Comparison of ENCODE assay signal across 2 cellular contexts in the genomic region with DNA sequence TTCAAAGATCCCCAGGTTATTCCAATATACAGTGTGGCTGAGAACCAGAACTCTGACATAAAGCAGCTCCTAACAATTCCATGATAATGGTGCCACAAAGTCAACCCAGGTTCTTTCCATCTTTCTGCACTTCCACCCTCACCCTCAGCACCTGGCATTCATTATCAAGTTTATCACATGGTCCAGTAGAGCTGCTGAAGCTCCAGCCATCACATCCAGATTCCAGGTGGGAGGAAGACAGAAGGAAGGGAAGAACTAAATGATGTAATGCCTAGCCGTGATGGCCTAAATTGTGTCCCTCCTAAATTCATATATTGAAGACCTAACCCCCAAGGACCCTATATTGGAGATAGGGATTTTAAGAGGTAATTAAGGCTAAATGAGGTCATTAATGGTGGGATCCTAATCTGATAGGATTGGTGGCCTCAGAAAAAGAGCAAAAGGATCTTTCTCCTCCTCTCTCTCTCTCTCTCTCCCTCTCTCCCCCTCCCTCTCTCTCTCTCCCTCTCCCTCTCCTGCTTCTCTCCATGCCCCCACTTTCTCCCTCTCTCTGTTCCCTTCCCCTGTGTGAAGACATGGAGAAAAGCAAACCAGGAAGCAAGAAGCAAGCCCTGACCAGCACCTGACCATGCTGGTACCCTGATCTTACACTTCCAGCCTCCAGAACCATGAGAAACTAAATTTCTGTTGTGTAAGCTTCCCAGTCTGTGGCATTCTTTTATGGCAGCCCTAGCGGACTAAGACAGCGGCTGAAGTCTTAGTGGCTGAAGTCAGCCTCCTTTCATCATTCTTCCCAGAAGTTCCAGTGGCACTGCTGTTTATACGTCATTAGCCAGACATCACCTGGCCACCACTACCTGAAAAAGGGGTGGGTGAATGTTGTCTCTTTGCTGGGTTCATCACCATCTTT.
TF ChIP-seq lines count a peak whose summit lies in the region.

No MANE protein-coding gene starts in this region.

TF ChIP-seq in IMR-90, 13 proteins besides CTCF, POLR2A, EP300 and RAD21:
- TF ChIP-seq FOS (IDR thresholded peaks at IDR 0.05; ENCODE audit: low read depth, low read length) (no peak), RFX5 (IDR thresholded peaks at IDR 0.05; ENCODE audit: low read depth, low read length) (no peak), MAZ (IDR thresholded peaks at IDR 0.05; ENCODE audit: borderline replicate concordance, low read depth, low read length) (no peak), MAFK (IDR thresholded peaks at IDR 0.05; ENCODE audit: low read depth, low read length) (no peak), CEBPB (IDR thresholded peaks at IDR 0.05; ENCODE audit: low read depth, low read length) (no peak), BHLHE40 (IDR thresholded peaks at IDR 0.05; ENCODE audit: low read depth, low read length) (no peak), NFE2L2 (IDR thresholded peaks at IDR 0.05; ENCODE audit: low read depth, low read length) (no peak), SMC3 (IDR thresholded peaks at IDR 0.05; ENCODE audit: low read depth, low read length) (no peak), RCOR1 (IDR thresholded peaks at IDR 0.05; ENCODE audit: insufficient replicate concordance, low read length) (no peak), CHD1 (IDR thresholded peaks at IDR 0.05; ENCODE audit: low read depth, low read length) (no peak), MXI1 (IDR thresholded peaks at IDR 0.05; ENCODE audit: borderline replicate concordance, low read depth, low read length) (no peak)
- TF ChIP-seq, protein P1, sequence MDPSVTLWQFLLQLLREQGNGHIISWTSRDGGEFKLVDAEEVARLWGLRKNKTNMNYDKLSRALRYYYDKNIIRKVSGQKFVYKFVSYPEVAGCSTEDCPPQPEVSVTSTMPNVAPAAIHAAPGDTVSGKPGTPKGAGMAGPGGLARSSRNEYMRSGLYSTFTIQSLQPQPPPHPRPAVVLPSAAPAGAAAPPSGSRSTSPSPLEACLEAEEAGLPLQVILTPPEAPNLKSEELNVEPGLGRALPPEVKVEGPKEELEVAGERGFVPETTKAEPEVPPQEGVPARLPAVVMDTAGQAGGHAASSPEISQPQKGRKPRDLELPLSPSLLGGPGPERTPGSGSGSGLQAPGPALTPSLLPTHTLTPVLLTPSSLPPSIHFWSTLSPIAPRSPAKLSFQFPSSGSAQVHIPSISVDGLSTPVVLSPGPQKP (IDR thresholded peaks at IDR 0.05; ENCODE audit: borderline replicate concordance, low read depth, low read length), result no peak
- TF ChIP-seq, protein P2, sequence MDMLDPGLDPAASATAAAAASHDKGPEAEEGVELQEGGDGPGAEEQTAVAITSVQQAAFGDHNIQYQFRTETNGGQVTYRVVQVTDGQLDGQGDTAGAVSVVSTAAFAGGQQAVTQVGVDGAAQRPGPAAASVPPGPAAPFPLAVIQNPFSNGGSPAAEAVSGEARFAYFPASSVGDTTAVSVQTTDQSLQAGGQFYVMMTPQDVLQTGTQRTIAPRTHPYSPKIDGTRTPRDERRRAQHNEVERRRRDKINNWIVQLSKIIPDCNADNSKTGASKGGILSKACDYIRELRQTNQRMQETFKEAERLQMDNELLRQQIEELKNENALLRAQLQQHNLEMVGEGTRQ (IDR thresholded peaks at IDR 0.05; ENCODE audit: low read depth, low read length), result no peak

TF ChIP-seq in HepG2, 621 proteins besides CTCF, POLR2A, EP300 and RAD21:
- no peak for TF ChIP-seq SP5 (CRISPR knock-in tag; IDR thresholded peaks at IDR 0.05; ENCODE audit: borderline replicate concordance, low read depth)
- TF ChIP-seq KDM1A (CRISPR knock-in tag; IDR thresholded peaks at IDR 0.05), result peak; percentile 77; the same call in 1 of the 2 replicates
- TF ChIP-seq, protein P3, sequence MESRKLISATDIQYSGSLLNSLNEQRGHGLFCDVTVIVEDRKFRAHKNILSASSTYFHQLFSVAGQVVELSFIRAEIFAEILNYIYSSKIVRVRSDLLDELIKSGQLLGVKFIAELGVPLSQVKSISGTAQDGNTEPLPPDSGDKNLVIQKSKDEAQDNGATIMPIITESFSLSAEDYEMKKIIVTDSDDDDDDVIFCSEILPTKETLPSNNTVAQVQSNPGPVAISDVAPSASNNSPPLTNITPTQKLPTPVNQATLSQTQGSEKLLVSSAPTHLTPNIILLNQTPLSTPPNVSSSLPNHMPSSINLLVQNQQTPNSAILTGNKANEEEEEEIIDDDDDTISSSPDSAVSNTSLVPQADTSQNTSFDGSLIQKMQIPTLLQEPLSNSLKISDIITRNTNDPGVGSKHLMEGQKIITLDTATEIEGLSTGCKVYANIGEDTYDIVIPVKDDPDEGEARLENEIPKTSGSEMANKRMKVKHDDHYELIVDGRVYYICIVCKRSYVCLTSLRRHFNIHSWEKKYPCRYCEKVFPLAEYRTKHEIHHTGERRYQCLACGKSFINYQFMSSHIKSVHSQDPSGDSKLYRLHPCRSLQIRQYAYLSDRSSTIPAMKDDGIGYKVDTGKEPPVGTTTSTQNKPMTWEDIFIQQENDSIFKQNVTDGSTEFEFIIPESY (CRISPR knock-in tag; IDR thresholded peaks at IDR 0.05), result 0 out of 2 replicates have a peak, but pooled peaks have one; percentile 30
- TF ChIP-seq ZNF124 (CRISPR knock-in tag; IDR thresholded peaks at IDR 0.05), result no peak
- TF ChIP-seq ZNF33A (CRISPR knock-in tag; IDR thresholded peaks at IDR 0.05; ENCODE audit: borderline replicate concordance), result 0 out of 2 replicates have a peak, but pooled peaks have one; percentile 37
- TF ChIP-seq ZSCAN29 (CRISPR knock-in tag; conservative IDR thresholded peaks at IDR 0.05), result 0 out of 2 replicates have a peak, but pooled peaks have one; percentile 10
- peak; percentile 18; the same call in 1 of the 2 replicates for TF ChIP-seq ATF7 (IDR thresholded peaks at IDR 0.05)
- TF ChIP-seq ATF7 (CRISPR knock-in tag; IDR thresholded peaks at IDR 0.05), result no peak
- TF ChIP-seq ZMYM3 (CRISPR knock-in tag; IDR thresholded peaks at IDR 0.05), result peak; percentile 95
- TF ChIP-seq RCOR2 (CRISPR knock-in tag; IDR thresholded peaks at IDR 0.05), result peak; percentile 50; the same call in 1 of the 2 replicates
- no peak for TF ChIP-seq CBX5 (CRISPR knock-in tag; IDR thresholded peaks at IDR 0.05; ENCODE audit: borderline replicate concordance)
- no peak for TF ChIP-seq KDM3A (CRISPR knock-in tag; IDR thresholded peaks at IDR 0.05; ENCODE audit: low read depth)
- 0 out of 2 replicates have a peak, but pooled peaks have one; percentile 13 for TF ChIP-seq CHD4 (IDR thresholded peaks at IDR 0.05; ENCODE audit: borderline replicate concordance, low read length)
- TF ChIP-seq SMYD3 (CRISPR knock-in tag; IDR thresholded peaks at IDR 0.05), result no peak
